In genomic region chr7:13057462-13058200, GRCh38 we compare ENCODE assay signal across 9 cellular contexts.
DNase-seq lines count a peak whose midpoint lies in the region; ATAC-seq and TF ChIP-seq lines count a peak whose summit lies in the region.
"Had no signal": no experiment of that assay in that cellular context is flagged by ENCODE, and none has a peak within 500 bp of the region (broad histone marks: within the 10 kb centered on the region; RNA-seq: fewer than 3 reads in every experiment).

No MANE protein-coding gene starts in this region.

- in situ Hi-C loops in HAP-1 (cut with MboI; ENCODE audit: low sequenced_read_pairs), result no loop called here

- no peaks in the 10 kb centered on the region for H3K9me3 ChIP-seq in HAP-1
- H3K9me3 ChIP-seq: adrenal gland had no signal

- DNase-seq in GM10248 (ENCODE audit: extremely low spot score) (peak; percentile 38), GM20000 (ENCODE audit: low spot score) (peak; percentile 20), dermis blood vessel endothelial cell (peak; percentile 59), NCI-H748 (lab: John Stamatoyannopoulos, UW; ENCODE audit: unreplicated experiment) (no peak), HAP-1 (ENCODE audit: low spot score in 2 of 2) (no peak), NCI-H69 (lab: John Stamatoyannopoulos, UW) (no peak)
- DNase-seq in stimulated activated CD4-positive, alpha-beta T cell treated with anti-CD3 and anti-CD28 coated beads, Interleukin-4, amount 100 ng/mL, for 1 hour, result no peak

- POLR2A ChIA-PET in GM10248 (lab: Yijun Ruan, JAX), result no interaction called here

- peak; percentile 93 for ATAC-seq in HG03460 (IDR thresholded peaks at IDR 0.05; ENCODE audit: unreplicated experiment)

- no peaks in the 10 kb centered on the region for H3K4me1 ChIP-seq in HAP-1
- H3K4me1 ChIP-seq: adrenal gland had no signal

- no peaks in the 10 kb centered on the region for H3K36me3 ChIP-seq in HAP-1 (replicated peaks)
- H3K36me3 ChIP-seq: adrenal gland had no signal

- no peaks in the 10 kb centered on the region for H3K27me3 ChIP-seq in HAP-1 (ENCODE audit: low read depth)
- H3K27me3 ChIP-seq: adrenal gland had no signal

- TF ChIP-seq CTCF in GM10248 (IDR thresholded peaks at IDR 0.05; ENCODE audit: control extremely low read depth, extremely low read depth, low read depth, missing control alignments) (no peak), GM20000 (IDR thresholded peaks at IDR 0.05; ENCODE audit: extremely low read depth, missing control alignments) (no peak)

- H3K4me3 ChIP-seq in HAP-1, result no peak overlapping the region

- CTCF ChIA-PET in GM10248 (lab: Yijun Ruan, JAX), result no interaction called here

Comparison
In these comparisons a context has a peak if more than half of its experiments do, and no peak if none do; other contexts are left out.
1. DNase-seq: peak in GM10248 (single experiment), GM20000 (single experiment) and dermis blood vessel endothelial cell (single experiment); none in NCI-H748 (single experiment), HAP-1 (0 of 2), NCI-H69 (single experiment) and stimulated activated CD4-positive, alpha-beta T cell treated with anti-CD3 and anti-CD28 coated beads, Interleukin-4, amount 100 ng/mL, for 1 hour (single experiment).